25 cellular contexts compared by ENCODE assay signal in genomic region chr2:11758639-11759038, GRCh38. TPM values are rescaled to one million over a fixed set of nuclear protein-coding genes. Genes with fewer than 3 reads are reported as not detected.
DNase-seq lines count a peak whose midpoint lies in the region; ATAC-seq, FAIRE-seq and TF ChIP-seq lines count a peak whose summit lies in the region.
"Had no signal": no experiment of that assay in that cellular context is flagged by ENCODE, and none has a peak within 500 bp of the region (broad histone marks: within the 10 kb centered on the region; RNA-seq: fewer than 3 reads in every experiment).

No MANE protein-coding gene starts in this region.

- H3K4me3 Mint-ChIP-seq in activated naive CD4-positive, alpha-beta T cell treated with anti-CD3 and anti-CD28 coated beads, Interleukin-2, amount 50 U/mL, for 24 hours, result no peak overlapping the region
- H3K4me3 Mint-ChIP-seq: nephron had no signal

- H3K27ac ChIP-seq in SU-DHL-6 (ENCODE audit: low read depth, low read length) (peak overlapping the region; percentile 7; the same call in 1 of the 2 replicates), GM12878 (ENCODE audit: control insufficient read depth, insufficient read depth) (no peak overlapping the region), gastrocnemius medialis (peak overlapping the region; percentile 16 to 94 (median 64))
- H3K27ac ChIP-seq: body of pancreas, thoracic aorta had no signal

- H3K4me3 ChIP-seq in SU-DHL-6 (ENCODE audit: insufficient read depth, low read length, poor library complexity, severe bottlenecking) (no peak overlapping the region), GM12878 (no peak overlapping the region), gastrocnemius medialis (no peak overlapping the region), H7 (ENCODE audit: insufficient read depth, low read depth, low read length) (no peak overlapping the region)
- H3K4me3 ChIP-seq: body of pancreas, lung, thoracic aorta had no signal

- no peaks in the 10 kb centered on the region for H3K27me3 Mint-ChIP-seq in activated naive CD4-positive, alpha-beta T cell treated with anti-CD3 and anti-CD28 coated beads, Interleukin-2, amount 50 U/mL, for 24 hours

- POLR2A ChIA-PET in GM12878 (lab: Charles Lee), result interaction anchor here (0.7 to 7.0 kb wide), 3 partner anchors 9 to 186 kb away, joined by 3 to 84 read pairs (median 3); partner anchors contain the start of gene LPIN1

- RAD21 ChIA-PET in GM12878 (lab: Charles Lee; ENCODE audit: unreplicated experiment), result interaction anchor here (0.6 to 2.9 kb wide), 3 partner anchors 16 to 62 kb away, joined by 3 to 11 read pairs (median 7); no protein-coding TSS in a partner anchor

- H3K4me2 ChIP-seq in SU-DHL-6 (ENCODE audit: low read depth, low read length, poor library complexity, severe bottlenecking) (no peak overlapping the region), GM12878 (ENCODE audit: control insufficient read depth, insufficient read depth) (no peak overlapping the region)

- H3K9me3 ChIP-seq in SU-DHL-6 (ENCODE audit: insufficient read depth, low read length), result no peaks in the 10 kb centered on the region
- H3K9me3 ChIP-seq in GM12878 (replicated peaks; ENCODE audit: control insufficient read depth, insufficient read depth, low read length), result no peaks in the 10 kb centered on the region
- H3K9me3 ChIP-seq in gastrocnemius medialis, result no peaks in the 10 kb centered on the region
- H3K9me3 ChIP-seq: body of pancreas, thoracic aorta had no signal

- H3K9ac ChIP-seq in SU-DHL-6 (ENCODE audit: low read length) (no peak overlapping the region), GM12878 (ENCODE audit: control insufficient read depth, insufficient read depth, low read length) (no peak overlapping the region)

- peak overlapping the region; percentile 88 for H3K27ac Mint-ChIP-seq in activated naive CD4-positive, alpha-beta T cell treated with anti-CD3 and anti-CD28 coated beads, Interleukin-2, amount 50 U/mL, for 24 hours
- H3K27ac Mint-ChIP-seq: nephron, progenitor cell of endocrine pancreas had no signal

- H3K4me1 ChIP-seq in GM12878 (ENCODE audit: control insufficient read depth, insufficient read depth, low read length), result peaks cover 25% of the 10 kb centered on the region
- H3K4me1 ChIP-seq in gastrocnemius medialis, result peaks cover 64 to 77% of the 10 kb centered on the region in 2 donors

- H3K36me3 ChIP-seq in SU-DHL-6 (ENCODE audit: low read length) (peaks cover 8% of the 10 kb centered on the region; the same call in 1 of the 2 replicates), GM12878 (ENCODE audit: control insufficient read depth in 2 of 2, insufficient read depth in 2 of 2, low read length in 1 of 2) (peaks cover 0 to 7% of the 10 kb centered on the region in 2 experiments; a peak in 2 of 4 replicates), gastrocnemius medialis (no peaks in the 10 kb centered on the region), H7 (replicated peaks; ENCODE audit: control insufficient read depth, insufficient read depth, low read length) (no peaks in the 10 kb centered on the region)
- H3K36me3 ChIP-seq: thoracic aorta had no signal

- intact Hi-C loops in GM12878 (cut with micrococcal nuclease; ENCODE audit: unreplicated experiment), result no loop called here
- intact Hi-C loops in gastrocnemius medialis (cut with DNase I; ENCODE audit: low total_unique reads), result no loop called here

- SMC1A ChIA-PET in GM12878 (lab: Charles Lee; ENCODE audit: uncharacterized antibody, unreplicated experiment), result interaction anchor here (1.1 to 16.4 kb wide), 8 partner anchors 9 to 63 kb away, joined by 3 to 222 read pairs (median 8); partner anchors contain the start of gene LPIN1

- H3F3A ChIP-seq in SU-DHL-6 (ENCODE audit: insufficient read depth), result peaks cover 35% of the 10 kb centered on the region

- 68% methylated on average over 4 of the region's 4 CpGs for WGBS in GM12878 (ENCODE audit: insufficient coverage, insufficient replicate concordance, low lambda C conversion rate, missing lambda C conversion rate)

- peaks cover 86% of the 10 kb centered on the region for H3K4me1 Mint-ChIP-seq in activated naive CD4-positive, alpha-beta T cell treated with anti-CD3 and anti-CD28 coated beads, Interleukin-2, amount 50 U/mL, for 24 hours

- no TSS peak for BruUV-seq in GM12878 (replicated peaks; lab: Mats Ljungman, UMichigan)

- H3K9me3 Mint-ChIP-seq in activated naive CD4-positive, alpha-beta T cell treated with anti-CD3 and anti-CD28 coated beads, Interleukin-2, amount 50 U/mL, for 24 hours, result no peaks in the 10 kb centered on the region

- in situ Hi-C loops in GM12878 (cut with MboI) (no loop called here), gastrocnemius medialis (cut with MboI; ENCODE audit: low sequenced_read_pairs in 4 of 4) (loop anchor here in 1 of 4 donors (10.0 kb wide), 1 partner anchor 64 kb away; no protein-coding TSS in a partner anchor)

- no peak for DNase-seq in activated naive CD4-positive, alpha-beta T cell (lab: John Stamatoyannopoulos, UW)
- DNase-seq in GM12878 (ENCODE audit: low read depth, low spot score) (no peak), gastrocnemius medialis (no peak), H7 (no peak)
- DNase-seq: activated gamma-delta T cell; AML-193; body of pancreas; hypothalamus; KBM-7; NCI-H1092 treated with DMSO at 0.1 percent for 48 hours; NCI-H2171; stimulated activated CD8-positive, alpha-beta memory T cell treated with anti-CD3 and anti-CD28 coated beads, Interleukin-4, amount 100 ng/mL, for 48 hours had no signal

- CTCF ChIA-PET in GM12878 (lab: Yijun Ruan, JAX), result interaction anchor here (1.4 to 28.9 kb wide), 5 partner anchors 8 to 23 kb away, joined by 3 to 684 read pairs (median 18); partner anchors contain the start of gene LPIN1

- H3K79me2 ChIP-seq in SU-DHL-6 (ENCODE audit: insufficient read depth, low read length) (peaks cover 82% of the 10 kb centered on the region), GM12878 (ENCODE audit: control insufficient read depth, insufficient read depth, low read length) (peaks cover 24% of the 10 kb centered on the region)

- no peak for TF ChIP-seq EP300 in GM12878 (IDR thresholded peaks at IDR 0.05; ENCODE audit: borderline replicate concordance in 1 of 2, control insufficient read depth in 1 of 2, low read depth in 2 of 2, low read length in 2 of 2)

- TF ChIP-seq POLR2A in GM12878 (IDR thresholded peaks at IDR 0.05; ENCODE audit: low read depth, low read length) (no peak), gastrocnemius medialis (IDR thresholded peaks at IDR 0.05) (no peak)

- no peak for FAIRE-seq in GM12878 (lab: Jason Lieb, UNC)
- FAIRE-seq: colon, keratinocyte, RCC 7860, TTC549 had no signal

- peaks cover 11% of the 10 kb centered on the region for H3K36me3 Mint-ChIP-seq in activated naive CD4-positive, alpha-beta T cell treated with anti-CD3 and anti-CD28 coated beads, Interleukin-2, amount 50 U/mL, for 24 hours

- no peaks in the 10 kb centered on the region for H3K27me3 ChIP-seq in SU-DHL-6 (ENCODE audit: low read length)
- no peaks in the 10 kb centered on the region for H3K27me3 ChIP-seq in GM12878 (replicated peaks in 1 of 2; ENCODE audit: control insufficient read depth in 2 of 2, insufficient read depth in 2 of 2, low read length in 1 of 2)
- H3K27me3 ChIP-seq in gastrocnemius medialis, result no peaks in the 10 kb centered on the region
- no peaks in the 10 kb centered on the region for H3K27me3 ChIP-seq in H7 (ENCODE audit: control insufficient read depth, insufficient read depth, low read length)
- H3K27me3 ChIP-seq: body of pancreas had no signal

- H4K20me1 ChIP-seq in SU-DHL-6 (ENCODE audit: low read depth, low read length) (0 out of 2 replicates have a peak, but pooled peaks cover 3% of the 10 kb centered on the region), GM12878 (ENCODE audit: control insufficient read depth, insufficient read depth) (no peaks in the 10 kb centered on the region)

- no peak for TF ChIP-seq CTCF in SU-DHL-6 (IDR thresholded peaks at IDR 0.05; ENCODE audit: insufficient read depth, low read length, poor library complexity, severe bottlenecking)
- no peak for TF ChIP-seq CTCF in GM12878 (IDR thresholded peaks at IDR 0.05 in 2 of 3, conservative IDR thresholded peaks at IDR 0.05 in 1 of 3; ENCODE audit: control insufficient read depth in 2 of 3, extremely low read depth in 1 of 3, insufficient read depth in 1 of 3, low read depth in 3 of 3, low read length in 3 of 3)
- no peak for TF ChIP-seq CTCF in gastrocnemius medialis (IDR thresholded peaks at IDR 0.05 in 4 of 5, conservative IDR thresholded peaks at IDR 0.05 in 1 of 5)

- no peak for ATAC-seq in GM12878
- no peak for ATAC-seq in gastrocnemius medialis
- ATAC-seq in GM21717 (IDR thresholded peaks at IDR 0.05; ENCODE audit: unreplicated experiment), result no peak
- no peak for ATAC-seq in HG03460 (IDR thresholded peaks at IDR 0.05; ENCODE audit: unreplicated experiment)
- ATAC-seq: body of pancreas, HCT116 had no signal

- no peak overlapping the region for H2AFZ ChIP-seq in SU-DHL-6 (ENCODE audit: low read depth, low read length, severe bottlenecking)
- no peak overlapping the region for H2AFZ ChIP-seq in GM12878 (ENCODE audit: control insufficient read depth, low read depth, low read length)

- H3K9me2 ChIP-seq in SU-DHL-6 (replicated peaks; ENCODE audit: insufficient read depth, low read length), result no peaks in the 10 kb centered on the region

- TF ChIP-seq RAD21 in GM12878 (IDR thresholded peaks at IDR 0.05; ENCODE audit: insufficient read depth, low read depth, low read length), result no peak

TF ChIP-seq in GM12878, 131 proteins besides CTCF, POLR2A, EP300 and RAD21 (continues in another document):
- TF ChIP-seq KAT2A (conservative IDR thresholded peaks at IDR 0.05; ENCODE audit: control insufficient read depth, low read depth, low read length), result no peak
- no peak for TF ChIP-seq MTA3 (IDR thresholded peaks at IDR 0.05; ENCODE audit: borderline replicate concordance, low read length)

RNA-seq across cellular contexts. Expression of gene LPIN1, which starts 12.2 kb away (rescaled TPM):
- total RNA-seq in GM12878 (2013; cell fraction: nucleolus; rRNA removed), result 183 and 196 TPM in 2 replicates
- 52.2 and 58.5 TPM in 2 replicates for total RNA-seq in GM12878 (2014; rRNA removed)
- total RNA-seq in GM12878 (2014; rRNA removed; fragmentation: Illumina TruSeq; extraction: Trizol), result 46.1 and 48.3 TPM in 2 replicates
- 59.9 and 61.4 TPM in 2 replicates for total RNA-seq in GM12878 (2021)
- polyA plus RNA-seq in GM12878 (2011; ENCODE audit: low read depth), result 12.5 TPM
- polyA plus RNA-seq in GM12878 (2011; rRNA removed), result 75.6 and 82.5 TPM in 2 replicates
- polyA plus RNA-seq in GM12878 (2011; cell fraction: cytosol; rRNA removed), result 55.7 and 55.9 TPM in 2 replicates
- polyA plus RNA-seq in GM12878 (2011; cell fraction: nucleus; rRNA removed), result 97.5 and 102 TPM in 2 replicates
- 17.6 and 19.7 TPM in 2 replicates for polyA plus RNA-seq in GM12878 (2012)
- polyA plus RNA-seq in GM12878 (2014; fragmentation: Illumina TruSeq; extraction: Trizol), result 50.8 and 52.3 TPM in 2 replicates
- polyA plus RNA-seq in GM12878 (2014; fragmentation: Nextera tagmentation; extraction: Ambion mirVana), result 10 to 100 TPM; 18.8 to 23.9 TPM
- 60.1 and 63.6 TPM in 2 replicates for polyA plus RNA-seq in GM12878 (2014; rRNA removed)
- polyA plus RNA-seq in GM12878 (2016; fragmentation: Nextera tagmentation; extraction: Ambion mirVana), result 10 to 100 TPM; 37.0 to 37.5 TPM
- polyA minus RNA-seq in GM12878 (2011; rRNA and poly(A)+ RNA removed), result 55.0 and 62.3 TPM in 2 replicates
- polyA minus RNA-seq in GM12878 (2011; cell fraction: cytosol; rRNA and poly(A)+ RNA removed), result 17.0 and 20.3 TPM in 2 replicates
- polyA minus RNA-seq in GM12878 (2011; cell fraction: nucleus; rRNA and poly(A)+ RNA removed), result 69.2 and 114 TPM in 2 replicates
- 100 to 1,000 TPM; 292 to 606 (median 472) TPM for total RNA-seq in gastrocnemius medialis
- 11.5 and 15.0 TPM in 2 replicates for total RNA-seq in H7 (2014; rRNA removed; shearing (Covaris generic))
